In the genomic region with DNA sequence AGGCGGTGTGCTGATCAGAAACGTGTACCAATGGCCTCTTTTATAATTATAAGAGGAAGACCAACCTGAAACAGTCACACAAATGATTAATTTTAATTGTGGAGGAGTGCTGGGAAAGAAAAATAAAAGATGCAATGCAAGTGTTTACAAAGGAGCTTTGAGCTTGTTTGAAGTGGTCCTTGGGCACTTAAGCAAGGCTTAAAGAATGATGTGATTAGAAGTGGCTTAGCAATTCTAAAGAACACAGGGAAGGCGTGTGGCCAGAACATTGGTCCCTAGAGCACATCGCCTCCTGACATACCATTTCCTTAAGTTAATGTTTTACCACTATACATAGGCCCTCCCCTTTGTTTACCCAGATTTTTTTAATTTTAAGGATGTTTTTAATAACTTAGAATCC, we compare ENCODE assay signal across 1 cellular context.
TF ChIP-seq lines count a peak whose summit lies in the region.

No MANE protein-coding gene starts in this region.

TF ChIP-seq in HepG2, 621 proteins besides CTCF, POLR2A, EP300 and RAD21 (continued from another document):
- TF ChIP-seq, protein P1, sequence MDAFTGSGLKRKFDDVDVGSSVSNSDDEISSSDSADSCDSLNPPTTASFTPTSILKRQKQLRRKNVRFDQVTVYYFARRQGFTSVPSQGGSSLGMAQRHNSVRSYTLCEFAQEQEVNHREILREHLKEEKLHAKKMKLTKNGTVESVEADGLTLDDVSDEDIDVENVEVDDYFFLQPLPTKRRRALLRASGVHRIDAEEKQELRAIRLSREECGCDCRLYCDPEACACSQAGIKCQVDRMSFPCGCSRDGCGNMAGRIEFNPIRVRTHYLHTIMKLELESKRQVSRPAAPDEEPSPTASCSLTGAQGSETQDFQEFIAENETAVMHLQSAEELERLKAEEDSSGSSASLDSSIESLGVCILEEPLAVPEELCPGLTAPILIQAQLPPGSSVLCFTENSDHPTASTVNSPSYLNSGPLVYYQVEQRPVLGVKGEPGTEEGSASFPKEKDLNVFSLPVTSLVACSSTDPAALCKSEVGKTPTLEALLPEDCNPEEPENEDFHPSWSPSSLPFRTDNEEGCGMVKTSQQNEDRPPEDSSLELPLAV (CRISPR knock-in tag; conservative IDR thresholded peaks at IDR 0.05; ENCODE audit: low read depth) = no peak
- TF ChIP-seq IRX3 (CRISPR knock-in tag; IDR thresholded peaks at IDR 0.05; ENCODE audit: borderline replicate concordance, low read depth) (no peak), ARID2 (CRISPR knock-in tag; IDR thresholded peaks at IDR 0.05; ENCODE audit: borderline replicate concordance) (no peak)
